8 cellular contexts compared by ENCODE assay signal in the genomic region with DNA sequence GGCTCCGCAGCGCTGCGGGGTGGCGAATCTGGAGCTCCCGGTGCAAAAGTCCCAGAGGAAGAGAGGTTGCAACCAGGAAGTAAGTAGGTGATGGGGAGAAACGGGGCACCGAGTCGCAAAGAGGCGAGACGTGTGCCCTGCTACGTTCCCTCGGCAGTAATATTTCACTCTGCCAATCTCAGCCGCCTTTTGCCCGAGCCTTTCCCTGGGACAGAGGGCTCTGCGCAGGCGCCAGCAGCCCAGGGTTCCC. TPM values are rescaled to one million over a fixed set of nuclear protein-coding genes. Genes with fewer than 3 reads are reported as not detected.
A peak's percentile ranks its signal among the peaks of the same experiment; 100 is the strongest.
DNase-seq lines count a peak whose midpoint lies in the region; ATAC-seq, FAIRE-seq and TF ChIP-seq lines count a peak whose summit lies in the region.

A gene (minus strand): TSS at position 171 of the 250 bp plus-strand sequence. CDS start 495 bp downstream, outside the sequence.

- peaks cover 14% of the 10 kb centered on the region for H3K36me3 Mint-ChIP-seq in astrocyte (ENCODE audit: low read depth, unreplicated experiment)

- no peaks in the 10 kb centered on the region for H3K36me3 ChIP-seq in astrocyte (ENCODE audit: insufficient read depth, low read length)
- H3K36me3 ChIP-seq in kidney (ENCODE audit: control insufficient read depth in 1 of 2, insufficient read depth in 2 of 2, low read length in 2 of 2): peaks cover 12 to 22% of the 10 kb centered on the region in 2 donors
- H3K36me3 ChIP-seq in suprapubic skin: peaks cover 14% of the 10 kb centered on the region

- no peak for TF ChIP-seq EP300 in suprapubic skin (IDR thresholded peaks at IDR 0.05)

- peak within 1 kb of the TSS; percentile 94 for H3K27ac Mint-ChIP-seq in astrocyte (ENCODE audit: unreplicated experiment)

- peak within 1 kb of the TSS; percentile 89 for H3K9ac ChIP-seq in astrocyte (ENCODE audit: low read length)
- peak within 1 kb of the TSS; percentile 71 to 97 for H3K9ac ChIP-seq in kidney (ENCODE audit: low read length in 2 of 2)

- peaks cover 3% of the 10 kb centered on the region for H3K27me3 Mint-ChIP-seq in astrocyte (ENCODE audit: low read depth, unreplicated experiment)

- H3K4me1 Mint-ChIP-seq in astrocyte (ENCODE audit: low read depth, unreplicated experiment): peaks cover 42% of the 10 kb centered on the region

- no peaks in the 10 kb centered on the region for H3K27me3 ChIP-seq in astrocyte (ENCODE audit: insufficient read depth, low read length)
- no peaks in the 10 kb centered on the region for H3K27me3 ChIP-seq in suprapubic skin

- H3K9me3 ChIP-seq in astrocyte (ENCODE audit: insufficient read depth, low read depth, low read length) (no peaks in the 10 kb centered on the region), kidney (ENCODE audit: control insufficient read depth in 1 of 2, low read length in 2 of 2) (no peaks in the 10 kb centered on the region), suprapubic skin (no peaks in the 10 kb centered on the region)

- H3K4me2 ChIP-seq in astrocyte (ENCODE audit: low read length): peak within 1 kb of the TSS; percentile 91

- no peaks in the 10 kb centered on the region for H3K9me3 Mint-ChIP-seq in astrocyte (ENCODE audit: unreplicated experiment)

- DNase-seq in astrocyte (ENCODE audit: low read depth) (no peak), kidney (no peak), suprapubic skin (ENCODE audit: low spot score in 2 of 2) (no peak), NCI-H2107 (lab: John Stamatoyannopoulos, UW) (no peak), NCI-H187 (lab: John Stamatoyannopoulos, UW) (no peak), GM03348 (ENCODE audit: low spot score) (no peak)

- peak in 1 of 2 donors; percentile 88 for TF ChIP-seq POLR2A in suprapubic skin (IDR thresholded peaks at IDR 0.05)

- FAIRE-seq in astrocyte (lab: Jason Lieb, UNC) (no peak), kidney (lab: Jason Lieb, UNC) (no peak)

- intact Hi-C loops in kidney (cut with DNase I): no loop called here

- H3K27ac ChIP-seq in astrocyte (ENCODE audit: low read depth, low read length) (peak within 1 kb of the TSS; percentile 96), kidney (ENCODE audit: low read depth in 2 of 2, low read length in 2 of 2) (peak within 1 kb of the TSS; percentile 97 to 99), suprapubic skin (peak within 1 kb of the TSS; percentile 95)

- peak within 1 kb of the TSS; percentile 97 for H3K4me3 Mint-ChIP-seq in astrocyte (ENCODE audit: unreplicated experiment)

- no peaks in the 10 kb centered on the region for H4K20me1 ChIP-seq in astrocyte (ENCODE audit: insufficient read depth, low read length)

- no peak for TF ChIP-seq CTCF in astrocyte (IDR thresholded peaks at IDR 0.05; ENCODE audit: insufficient read depth, low read depth, low read length)
- no peak for TF ChIP-seq CTCF in kidney (IDR thresholded peaks at IDR 0.05; ENCODE audit: borderline replicate concordance, extremely low read depth, insufficient read depth)
- no peak for TF ChIP-seq CTCF in suprapubic skin (IDR thresholded peaks at IDR 0.05)

- peaks cover 17% of the 10 kb centered on the region for H3K79me2 ChIP-seq in astrocyte (ENCODE audit: insufficient read depth, low read length)

- peaks cover 34% of the 10 kb centered on the region for H3K4me1 ChIP-seq in astrocyte (ENCODE audit: insufficient read depth, low read length)
- peaks cover 51 to 63% of the 10 kb centered on the region in 2 donors for H3K4me1 ChIP-seq in kidney (ENCODE audit: control insufficient read depth in 1 of 2, insufficient read depth in 1 of 2, low read depth in 1 of 2, low read length in 2 of 2)
- peaks cover 83% of the 10 kb centered on the region for H3K4me1 ChIP-seq in suprapubic skin

- WGBS in suprapubic skin: 2% methylated on average over 10 of the region's 16 CpGs

- ATAC-seq in HG03066 (IDR thresholded peaks at IDR 0.05; ENCODE audit: low read depth, unreplicated experiment): peak; percentile 1
- no peak for ATAC-seq in GM18873 (IDR thresholded peaks at IDR 0.05; ENCODE audit: low FRiP score, unreplicated experiment)

- peak within 1 kb of the TSS; percentile 74 for H3K4me3 ChIP-seq in astrocyte (ENCODE audit: insufficient read depth, low read depth, low read length)
- H3K4me3 ChIP-seq in kidney (ENCODE audit: low read length in 2 of 2): peak within 1 kb of the TSS; percentile 91 to 98
- peak within 1 kb of the TSS; percentile 61 for H3K4me3 ChIP-seq in suprapubic skin

- peak within 1 kb of the TSS; percentile 69 for H2AFZ ChIP-seq in astrocyte (ENCODE audit: low read depth, low read length)

RNA-seq across cellular contexts. Expression of the gene that starts here (rescaled TPM):
- total RNA-seq in astrocyte (8.7 and 10.1 TPM in 2 replicates), kidney (30.8 TPM), suprapubic skin (100 to 1,000 TPM in 2 of 4 donors, 10 to 100 TPM in 2; 62.1 to 184 (median 96.0) TPM)
- 7.1 TPM for polyA plus RNA-seq in kidney (ENCODE audit: insufficient read depth, low read depth, low replicate concordance)
